ENCODE assay signal across 8 cellular contexts in genomic region chr15:26082833-26083174, GRCh38.
DNase-seq lines count a peak whose midpoint lies in the region; ATAC-seq and TF ChIP-seq lines count a peak whose summit lies in the region.

No MANE protein-coding gene starts in this region.

- ATAC-seq in activated T-cell treated with anti-CD3 and anti-CD28 coated beads, Interleukin-2, amount 50 U/mL, for 4 hours, result no peak
- ATAC-seq in Panc1, result peak; percentile 30

- intact Hi-C loops in Panc1 (cut with micrococcal nuclease; ENCODE audit: unreplicated experiment), result loop anchor here (5.0 kb wide), 1 partner anchor 391 kb away; no protein-coding TSS in a partner anchor

- no peaks in the 10 kb centered on the region for H3K9me2 ChIP-seq in neural cell (ENCODE audit: insufficient read depth, low read length)

- no peaks in the 10 kb centered on the region for H3K79me2 ChIP-seq in neural cell (replicated peaks; ENCODE audit: insufficient read depth, low read length)

- H3K36me3 Mint-ChIP-seq in activated T-cell treated with anti-CD3 and anti-CD28 coated beads, Interleukin-2, amount 50 U/mL, for 4 hours (ENCODE audit: insufficient read depth), result no peaks in the 10 kb centered on the region

- peaks cover 40% of the 10 kb centered on the region for H3K4me1 Mint-ChIP-seq in activated T-cell treated with anti-CD3 and anti-CD28 coated beads, Interleukin-2, amount 50 U/mL, for 4 hours (ENCODE audit: low read depth)

- no peaks in the 10 kb centered on the region for H3F3A ChIP-seq in neural cell (ENCODE audit: insufficient read depth, low read length, poor library complexity, severe bottlenecking)

- in situ Hi-C loops in Panc1 (cut with HindIII; ENCODE audit: low pct_unique_long_range_greater_than_20kb, low sequenced_read_pairs), result no loop called here

- no TSS peak for BruUV-seq in Panc1 (replicated peaks; lab: Mats Ljungman, UMichigan)

- TF ChIP-seq CTCF in Panc1 (IDR thresholded peaks at IDR 0.05) (no peak), neural cell (IDR thresholded peaks at IDR 0.05; ENCODE audit: poor library complexity, severe bottlenecking) (no peak)

- no peaks in the 10 kb centered on the region for H3K36me3 ChIP-seq in Panc1 (ENCODE audit: control insufficient read depth, insufficient read depth, low read length)
- H3K36me3 ChIP-seq in neural cell (ENCODE audit: insufficient read depth, low read length), result no peaks in the 10 kb centered on the region

- H3K4me2 ChIP-seq in neural cell (ENCODE audit: low read length), result peak overlapping the region; percentile 82

- H4K20me1 ChIP-seq in neural cell (ENCODE audit: insufficient read depth), result no peaks in the 10 kb centered on the region

- no peaks in the 10 kb centered on the region for H3K9me3 Mint-ChIP-seq in activated T-cell treated with anti-CD3 and anti-CD28 coated beads, Interleukin-2, amount 50 U/mL, for 4 hours

- TF ChIP-seq EP300 in neural cell (conservative IDR thresholded peaks at IDR 0.05; ENCODE audit: poor library complexity, severe bottlenecking), result no peak

- H3K9me3 ChIP-seq in Panc1 (ENCODE audit: control insufficient read depth, insufficient read depth, low read depth, low read length), result no peaks in the 10 kb centered on the region
- no peaks in the 10 kb centered on the region for H3K9me3 ChIP-seq in neural cell (ENCODE audit: low read length)

- peaks cover 6% of the 10 kb centered on the region; the same call in 1 of the 2 replicates for H3K4me1 ChIP-seq in Panc1 (ENCODE audit: control insufficient read depth, insufficient read depth, low read length)

- peak overlapping the region; percentile 80 for H3K9ac ChIP-seq in neural cell (ENCODE audit: low read length)

- peak overlapping the region; percentile 85 for H3K4me3 Mint-ChIP-seq in activated T-cell treated with anti-CD3 and anti-CD28 coated beads, Interleukin-2, amount 50 U/mL, for 4 hours

- peak overlapping the region; percentile 80 for H2AFZ ChIP-seq in neural cell (ENCODE audit: low read depth, low read length)

- peak overlapping the region; percentile 73 for H3K27ac ChIP-seq in Panc1 (ENCODE audit: low read length)
- peak overlapping the region; percentile 59 for H3K27ac ChIP-seq in epithelial cell of prostate
- H3K27ac ChIP-seq in neural cell (ENCODE audit: low read length), result peak overlapping the region; percentile 93

- H3K4me3 ChIP-seq in Panc1 (ENCODE audit: low read depth in 2 of 2, low read length in 2 of 2) (peak overlapping the region; percentile 81 to 88), neural cell (ENCODE audit: low read length) (peak overlapping the region; percentile 77)

- POLR2A ChIA-PET in Panc1 (lab: Charles Lee), result no interaction called here

- CTCF ChIA-PET in Panc1 (lab: Charles Lee), result no interaction called here

- TF ChIP-seq RAD21 in neural cell (conservative IDR thresholded peaks at IDR 0.05), result no peak

- DNase-seq in activated T-cell treated with anti-CD3 and anti-CD28 coated beads, Interleukin-2, amount 50 U/mL, for 4 hours, result no peak
- no peak for DNase-seq in activated T-cell treated with anti-CD3 and anti-CD28 coated beads, Interleukin-2, amount 50 U/mL, for 1 hour
- peak; percentile 17 for DNase-seq in Panc1 (ENCODE audit: low read depth, low spot score)
- no peak for DNase-seq in epithelial cell of prostate (ENCODE audit: low read depth, low spot score)
- no peak for DNase-seq in hippocampal formation (lab: John Stamatoyannopoulos, UW)
- no peak for DNase-seq in SKM-1 treated with dmso at 0.1 percent for 144 hours (lab: John Stamatoyannopoulos, UW; ENCODE audit: unreplicated experiment)
- no peak for DNase-seq in stimulated activated naive CD4-positive, alpha-beta T cell (lab: John Stamatoyannopoulos, UW)

- no peaks in the 10 kb centered on the region for H3K27me3 ChIP-seq in Panc1 (ENCODE audit: control insufficient read depth, insufficient read depth, low read length)
- H3K27me3 ChIP-seq in neural cell (ENCODE audit: insufficient read depth, low read depth, low read length), result no peaks in the 10 kb centered on the region

- peaks cover 2% of the 10 kb centered on the region for H3K27me3 Mint-ChIP-seq in activated T-cell treated with anti-CD3 and anti-CD28 coated beads, Interleukin-2, amount 50 U/mL, for 4 hours (ENCODE audit: low read depth)

TF ChIP-seq in neural cell, 6 proteins besides CTCF, POLR2A, EP300 and RAD21:
- TF ChIP-seq EZH2 (IDR thresholded peaks at IDR 0.05; ENCODE audit: borderline replicate concordance, insufficient read depth, low read length, poor library complexity, severe bottlenecking), result no peak
- TF ChIP-seq MXI1 (conservative IDR thresholded peaks at IDR 0.05; ENCODE audit: poor library complexity, severe bottlenecking), result peak; percentile 20
